In genomic region chrX:68685722-68686683, GRCh38 we compare ENCODE assay signal across 8 cellular contexts. TPM values are rescaled to one million over a fixed set of nuclear protein-coding genes. Genes with fewer than 3 reads are reported as not detected.
DNase-seq lines count a peak whose midpoint lies in the region; ATAC-seq and TF ChIP-seq lines count a peak whose summit lies in the region.

No MANE protein-coding gene starts in this region.

- DNase-seq in A673 (ENCODE audit: low spot score), result peak; percentile 38
- peak; percentile 32 to 77 for DNase-seq in HAP-1 (ENCODE audit: low spot score in 2 of 2)
- peak; percentile 36 for DNase-seq in glutamatergic neuron
- peak; percentile 41 to 73 for DNase-seq in psoas muscle
- DNase-seq in T-helper 9 cell, result no peak
- DNase-seq in NCI-H187 treated with DMSO at 0.1 percent for 48 hours (lab: John Stamatoyannopoulos, UW), result no peak

- H3K27ac Mint-ChIP-seq in glutamatergic neuron (ENCODE audit: unreplicated experiment), result peak overlapping the region; percentile 38

- H3K36me3 Mint-ChIP-seq in glutamatergic neuron (ENCODE audit: unreplicated experiment), result no peaks in the 10 kb centered on the region

- CTCF ChIA-PET in A673 (lab: Charles Lee), result no interaction called here

- H3K4me3 ChIP-seq in A673 (ENCODE audit: low read depth, low read length, poor library complexity, severe bottlenecking) (peak overlapping the region; percentile 19), HAP-1 (peak overlapping the region; percentile 31), WI38 (ENCODE audit: low read depth, low read length) (peak overlapping the region; percentile 55), psoas muscle (peak overlapping the region; percentile 65)

- H3K36me3 ChIP-seq in A673 (ENCODE audit: insufficient read depth, low read length, poor library complexity, severe bottlenecking) (no peaks in the 10 kb centered on the region), HAP-1 (replicated peaks) (no peaks in the 10 kb centered on the region), psoas muscle (ENCODE audit: insufficient read depth in 1 of 2, low read depth in 1 of 2) (no peaks in the 10 kb centered on the region)

- H3K27ac ChIP-seq in A673 (ENCODE audit: low read depth, low read length, poor library complexity, severe bottlenecking), result no peak overlapping the region
- peak overlapping the region; percentile 58 for H3K27ac ChIP-seq in psoas muscle

- in situ Hi-C loops in HAP-1 (cut with MboI; ENCODE audit: low sequenced_read_pairs), result no loop called here

- BruUV-seq in A673 (replicated peaks; lab: Mats Ljungman, UMichigan), result no TSS peak

- H3K4me3 Mint-ChIP-seq in glutamatergic neuron (ENCODE audit: unreplicated experiment), result peak overlapping the region; percentile 81

- ATAC-seq in psoas muscle, result peak; percentile 53 to 68 (median 63)
- ATAC-seq in HG03025 (IDR thresholded peaks at IDR 0.05; ENCODE audit: low FRiP score, unreplicated experiment), result no peak

- H3K27me3 ChIP-seq in A673 (replicated peaks; ENCODE audit: insufficient read depth, low read depth, low read length, poor library complexity) (no peaks in the 10 kb centered on the region), HAP-1 (ENCODE audit: low read depth) (no peaks in the 10 kb centered on the region), psoas muscle (ENCODE audit: insufficient read depth in 3 of 3, low read length in 2 of 3) (peaks cover 0 to 29% (median 0%) of the 10 kb centered on the region in 3 donors)

- H3K9me3 ChIP-seq in A673 (ENCODE audit: low read depth, low read length, poor library complexity, severe bottlenecking), result no peaks in the 10 kb centered on the region
- H3K9me3 ChIP-seq in HAP-1, result no peaks in the 10 kb centered on the region
- H3K9me3 ChIP-seq in psoas muscle, result no peaks in the 10 kb centered on the region

- intact Hi-C loops in A673 (cut with micrococcal nuclease; ENCODE audit: unreplicated experiment), result no loop called here
- intact Hi-C loops in psoas muscle (cut with DNase I), result no loop called here

- H3K27me3 Mint-ChIP-seq in glutamatergic neuron (ENCODE audit: unreplicated experiment), result peaks cover 2% of the 10 kb centered on the region

- POLR2A ChIA-PET in A673 (lab: Charles Lee; ENCODE audit: low non-redundant PET), result no interaction called here

- no peaks in the 10 kb centered on the region for H3K9me3 Mint-ChIP-seq in glutamatergic neuron (ENCODE audit: unreplicated experiment)

- 11 to 38% (median 24%) methylated on average over 11 to 50 of the region's 50 CpGs for WGBS in psoas muscle, 3 donors

- no peak for TF ChIP-seq CTCF in A673 (conservative IDR thresholded peaks at IDR 0.05; ENCODE audit: low read depth, low read length)
- no peak for TF ChIP-seq CTCF in WI38 (IDR thresholded peaks at IDR 0.05; ENCODE audit: low read depth, low read length)
- no peak for TF ChIP-seq CTCF in glutamatergic neuron (IDR thresholded peaks at IDR 0.05; ENCODE audit: partially characterized antibody, unreplicated experiment)
- no peak for TF ChIP-seq CTCF in psoas muscle (IDR thresholded peaks at IDR 0.05)

- H3K4me1 Mint-ChIP-seq in glutamatergic neuron (ENCODE audit: low read depth, unreplicated experiment), result peaks cover 1% of the 10 kb centered on the region

- H3K4me1 ChIP-seq in A673 (ENCODE audit: insufficient read depth, low read length, poor library complexity, severe bottlenecking) (no peaks in the 10 kb centered on the region), HAP-1 (peaks cover 9% of the 10 kb centered on the region), psoas muscle (peaks cover 4% of the 10 kb centered on the region)

RNA-seq across cellular contexts. Expression of gene STARD8, which starts 38.5 kb away (rescaled TPM):
- total RNA-seq in A673 (2021), result 0.11 and 0.26 TPM in 2 replicates
- 1.1 TPM for total RNA-seq in glutamatergic neuron (ENCODE audit: unreplicated experiment)
- total RNA-seq in psoas muscle, result 10 to 100 TPM in 2 of 4 donors, 1 to 10 TPM in 2; 8.2 to 15.8 (median 11.5) TPM
- 10 to 100 TPM in 1 of 3 donors, 1 to 10 TPM in 2; 4.2 to 25.8 (median 5.0) TPM for polyA plus RNA-seq in psoas muscle

Comparison
In these comparisons a context has a peak if more than half of its experiments do, and no peak if none do; other contexts are left out.
1. DNase-seq: peak in A673 (single experiment), HAP-1 (2 of 2), glutamatergic neuron (single experiment) and psoas muscle (2 of 2); none in T-helper 9 cell (single experiment) and NCI-H187 treated with DMSO at 0.1 percent for 48 hours (single experiment).
2. Peak in every context shown above with its lines, with median percentiles within 50 percentile points of each other: H3K4me3 ChIP-seq.